ENCODE assay signal across 19 cellular contexts in the genomic region with DNA sequence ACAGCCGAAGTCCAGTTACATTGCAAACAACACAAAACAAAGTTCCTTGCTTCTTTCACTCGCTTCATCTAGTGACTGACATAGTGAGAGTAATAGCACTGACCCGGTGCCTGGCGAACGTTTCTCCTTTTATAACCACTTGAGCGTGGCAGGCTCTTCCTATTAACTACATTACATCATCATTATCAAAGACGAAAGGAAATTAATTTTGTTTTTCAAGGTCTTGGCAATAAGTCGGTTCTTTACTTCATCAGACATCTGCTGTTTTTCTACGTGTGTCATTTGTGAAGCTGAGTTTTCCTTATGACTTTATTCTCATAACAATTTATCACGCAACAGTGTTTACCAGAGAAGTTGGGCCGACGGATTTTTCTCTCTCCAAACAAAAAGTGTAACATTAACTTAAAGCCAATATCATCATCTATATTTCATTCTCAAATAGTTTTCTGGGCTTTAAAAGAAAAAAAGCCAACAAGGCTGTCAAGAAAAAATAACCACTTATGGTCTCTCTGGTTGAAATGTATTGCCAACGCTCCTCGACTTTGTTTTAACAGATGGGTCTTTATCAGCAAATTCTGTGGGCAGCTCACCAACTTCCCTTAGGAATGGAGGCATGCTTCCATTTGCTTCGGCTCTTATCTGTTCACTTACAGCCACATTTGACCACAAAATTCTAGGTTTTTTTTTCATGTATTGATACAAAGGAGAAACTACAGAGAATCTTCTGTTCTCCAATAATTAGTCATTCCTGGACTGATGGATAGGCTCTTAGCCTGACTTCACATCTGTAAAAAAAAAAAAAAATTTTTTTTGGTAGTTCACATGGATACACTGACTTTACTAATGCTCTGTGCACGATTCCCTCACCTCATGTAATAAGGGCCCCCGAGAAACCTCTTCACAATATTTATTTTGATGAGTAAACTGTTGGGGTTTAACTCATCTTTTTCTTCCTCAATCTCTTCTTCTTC.
DNase-seq lines count a peak whose midpoint lies in the region; ATAC-seq, FAIRE-seq and TF ChIP-seq lines count a peak whose summit lies in the region.
"Had no signal": no experiment of that assay in that cellular context is flagged by ENCODE, and none has a peak within 500 bp of the region (broad histone marks: within the 10 kb centered on the region; RNA-seq: fewer than 3 reads in every experiment).

No MANE protein-coding gene starts in this region.

- H3K4me1 ChIP-seq in thyroid gland, result peaks cover 11 to 26% of the 10 kb centered on the region in 2 donors
- H3K4me1 ChIP-seq in CD8-positive, alpha-beta memory T cell (ENCODE audit: insufficient read depth, low read length), result no peaks in the 10 kb centered on the region

- H3K4me3 ChIP-seq in astrocyte of the spinal cord (ENCODE audit: low read depth, low read length) (no peak overlapping the region), thyroid gland (replicated peaks in 1 of 3) (no peak overlapping the region)
- H3K4me3 ChIP-seq in CD8-positive, alpha-beta memory T cell (ENCODE audit: low read length), result no peak overlapping the region

- DNase-seq in HTR-8/SVneo (ENCODE audit: insufficient read length, low spot score) (no peak), astrocyte of the spinal cord (ENCODE audit: low read depth, low spot score) (peak; percentile 86), left ventricle myocardium superior (peak; percentile 42), thyroid gland (peak; percentile 48 to 68), D341Med (ENCODE audit: low spot score) (no peak)
- DNase-seq in CD8-positive, alpha-beta memory T cell, result no peak
- DNase-seq in activated T-cell treated with anti-CD3 and anti-CD28 coated beads, Interleukin-2, amount 50 U/mL, for 1 hour, result no peak
- DNase-seq: activated CD8-positive, alpha-beta T cell treated with anti-CD3 and anti-CD28 coated beads, Interleukin-2, amount 10 ng/mL, durations not matched to agents 7 days and 5 days; activated naive CD8-positive, alpha-beta T cell treated with anti-CD3 and anti-CD28 coated beads, Interleukin-2, amount 50 U/mL, for 24 hours; HFFc6; kidney; NCI-H2081 treated with DMSO at 0.1 percent for 48 hours; NCI-H748 treated with DMSO at 0.1 percent for 48 hours; occipital lobe; SW 1271 had no signal

- no peaks in the 10 kb centered on the region for H3K36me3 Mint-ChIP-seq in CD8-positive, alpha-beta memory T cell

- TF ChIP-seq CTCF in astrocyte of the spinal cord (IDR thresholded peaks at IDR 0.05; ENCODE audit: low read depth, low read length) (no peak), thyroid gland (IDR thresholded peaks at IDR 0.05) (no peak)

- POLR2A ChIA-PET in CD8-positive, alpha-beta memory T cell (lab: Charles Lee), result no interaction called here

- peak; percentile 20 for FAIRE-seq in HTR-8/SVneo (lab: Jason Lieb, UNC)
- FAIRE-seq: colon, kidney had no signal

- no peaks in the 10 kb centered on the region for H3K9me3 Mint-ChIP-seq in CD8-positive, alpha-beta memory T cell
- H3K9me3 Mint-ChIP-seq: activated T-helper 17 cell treated with anti-CD3 and anti-CD28 coated beads, Interleukin-2, amount 50 U/mL, for 72 hours; HFFc6 had no signal

- ATAC-seq in left ventricle myocardium superior, result peak; percentile 88
- ATAC-seq: activated CD8-positive, alpha-beta T cell treated with anti-CD3 and anti-CD28 coated beads, Interleukin-2, amount 10 ng/mL, durations not matched to agents 7 days and 5 days; activated naive CD8-positive, alpha-beta T cell treated with anti-CD3 and anti-CD28 coated beads, Interleukin-2, amount 50 U/mL, for 24 hours; activated T-helper 17 cell treated with anti-CD3 and anti-CD28 coated beads, Interleukin-2, amount 50 U/mL, for 72 hours had no signal

- H3K27ac ChIP-seq in thyroid gland, result peak overlapping the region; percentile 29 to 51 (median 37)
- H3K27ac ChIP-seq in CD8-positive, alpha-beta memory T cell (ENCODE audit: low read depth, low read length), result no peak overlapping the region
- H3K27ac ChIP-seq: C4-2B, VCaP had no signal

- no peak for TF ChIP-seq POLR2A in thyroid gland (IDR thresholded peaks at IDR 0.05)

- H3K27me3 Mint-ChIP-seq in CD8-positive, alpha-beta memory T cell, result peaks cover 12 to 36% of the 10 kb centered on the region in 2 donors

- H3K36me3 ChIP-seq in thyroid gland, result no peaks in the 10 kb centered on the region
- H3K36me3 ChIP-seq in CD8-positive, alpha-beta memory T cell (ENCODE audit: insufficient read depth, low read length), result no peaks in the 10 kb centered on the region

- no peaks in the 10 kb centered on the region for H3K9me3 ChIP-seq in thyroid gland
- no peaks in the 10 kb centered on the region for H3K9me3 ChIP-seq in CD8-positive, alpha-beta memory T cell (ENCODE audit: low read length)

- no peaks in the 10 kb centered on the region for H3K4me1 Mint-ChIP-seq in CD8-positive, alpha-beta memory T cell
- H3K4me1 Mint-ChIP-seq: activated naive CD8-positive, alpha-beta T cell treated with anti-CD3 and anti-CD28 coated beads, Interleukin-2, amount 50 U/mL, for 24 hours; activated T-helper 17 cell treated with anti-CD3 and anti-CD28 coated beads, Interleukin-2, amount 50 U/mL, for 72 hours had no signal

- no peak overlapping the region for H3K27ac Mint-ChIP-seq in CD8-positive, alpha-beta memory T cell
- H3K27ac Mint-ChIP-seq: activated CD8-positive, alpha-beta T cell treated with anti-CD3 and anti-CD28 coated beads, Interleukin-2, amount 10 ng/mL, durations not matched to agents 7 days and 5 days; activated naive CD8-positive, alpha-beta T cell treated with anti-CD3 and anti-CD28 coated beads, Interleukin-2, amount 50 U/mL, for 24 hours; activated T-helper 17 cell treated with anti-CD3 and anti-CD28 coated beads, Interleukin-2, amount 50 U/mL, for 72 hours; HFFc6 had no signal

- 40% methylated on average over 17 of the region's 17 CpGs for WGBS in thyroid gland, 2 donors

- CTCF ChIA-PET in CD8-positive, alpha-beta memory T cell (lab: Charles Lee), result no interaction called here

- intact Hi-C loops in left ventricle myocardium superior (cut with micrococcal nuclease), result no loop called here
- intact Hi-C loops in thyroid gland (cut with DNase I), result no loop called here

- no peak overlapping the region for H3K4me3 Mint-ChIP-seq in CD8-positive, alpha-beta memory T cell
- H3K4me3 Mint-ChIP-seq: activated CD8-positive, alpha-beta T cell treated with anti-CD3 and anti-CD28 coated beads, Interleukin-2, amount 10 ng/mL, durations not matched to agents 7 days and 5 days; activated naive CD8-positive, alpha-beta T cell treated with anti-CD3 and anti-CD28 coated beads, Interleukin-2, amount 50 U/mL, for 24 hours; activated T-helper 17 cell treated with anti-CD3 and anti-CD28 coated beads, Interleukin-2, amount 50 U/mL, for 72 hours; HFFc6 had no signal

- H3K27me3 ChIP-seq in thyroid gland, result no peaks in the 10 kb centered on the region
- H3K27me3 ChIP-seq in CD8-positive, alpha-beta memory T cell (ENCODE audit: insufficient read depth, low read length, poor library complexity, severe bottlenecking), result no peaks in the 10 kb centered on the region

- in situ Hi-C loops in astrocyte of the spinal cord (cut with HindIII; ENCODE audit: low sequenced_read_pairs), result no loop called here

Comparison
In these comparisons a context has a peak if more than half of its experiments do, and no peak if none do; other contexts are left out.
1. DNase-seq: peak in astrocyte of the spinal cord (single experiment), left ventricle myocardium superior (single experiment) and thyroid gland (2 of 2); none in HTR-8/SVneo (single experiment), CD8-positive, alpha-beta memory T cell (0 of 5), activated T-cell treated with anti-CD3 and anti-CD28 coated beads, Interleukin-2, amount 50 U/mL, for 1 hour (single experiment) and D341Med (single experiment).